Comparison of ENCODE assay signal across 8 cellular contexts in the genomic region with DNA sequence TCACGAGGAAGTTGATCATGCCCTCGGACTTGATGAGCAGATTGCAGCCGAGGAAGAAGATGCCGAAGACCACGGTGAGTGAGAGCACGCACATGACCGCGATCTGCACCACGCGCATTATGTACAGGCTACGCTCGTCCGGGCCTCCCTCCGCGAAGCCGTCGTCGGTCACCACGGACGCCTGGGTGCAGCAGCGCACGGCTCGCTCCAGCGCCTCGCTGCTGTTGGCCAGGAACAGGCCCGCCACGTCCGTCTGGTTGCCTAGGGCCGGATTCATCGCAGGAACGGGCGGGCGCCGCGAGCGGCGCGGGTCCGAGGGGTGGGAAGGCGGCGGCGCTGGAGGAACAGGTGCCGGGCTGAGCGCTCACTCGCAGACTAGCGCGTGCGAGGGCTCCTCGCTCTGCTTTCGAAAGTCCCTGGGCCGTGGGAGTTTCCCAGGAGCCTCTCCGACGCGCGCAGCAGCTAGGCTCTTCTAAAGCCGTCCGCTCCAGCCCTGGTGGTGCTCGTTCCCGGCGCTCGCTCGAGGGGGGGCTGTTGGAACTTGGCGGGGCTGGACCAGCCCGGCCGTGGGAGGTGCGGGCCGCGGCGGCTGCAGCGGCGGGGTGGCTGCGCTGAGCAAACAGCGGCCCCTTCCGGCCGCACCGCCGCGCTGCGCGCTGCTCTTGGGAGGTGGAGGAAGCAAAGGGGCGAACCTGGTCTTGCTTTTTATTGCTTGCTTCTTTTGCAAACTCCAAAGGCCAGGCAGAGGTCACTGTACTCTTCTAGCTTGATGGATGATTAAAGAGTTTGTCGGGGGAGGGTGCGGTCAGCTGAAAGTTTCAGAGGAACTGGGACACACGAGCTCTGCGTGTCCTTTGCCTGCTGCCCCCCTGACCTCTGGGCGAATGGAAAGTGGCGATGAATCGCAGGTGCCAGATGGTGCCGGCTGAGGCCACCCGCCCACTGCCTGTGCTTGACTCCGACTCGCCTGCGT. TPM values are rescaled to one million over a fixed set of nuclear protein-coding genes. Genes with fewer than 3 reads are reported as not detected.
DNase-seq lines count a peak whose midpoint lies in the region; ATAC-seq and TF ChIP-seq lines count a peak whose summit lies in the region.

Gene RPRM, minus strand, starts transcription at position 474 of the 973 bp plus-strand sequence. Its CDS starts 197 bp downstream, at position 277.

- peaks cover 19% of the 10 kb centered on the region for H3K4me1 Mint-ChIP-seq in activated naive CD8-positive, alpha-beta T cell treated with anti-CD3 and anti-CD28 coated beads, Interleukin-2, amount 50 U/mL, for 24 hours

- ATAC-seq in GM21526 (IDR thresholded peaks at IDR 0.05; ENCODE audit: low FRiP score, unreplicated experiment): peak; percentile 95
- ATAC-seq in activated naive CD8-positive, alpha-beta T cell treated with anti-CD3 and anti-CD28 coated beads, Interleukin-2, amount 50 U/mL, for 24 hours: peak; percentile 75

- peak within 1 kb of the TSS; percentile 52 for H3K4me3 Mint-ChIP-seq in activated naive CD8-positive, alpha-beta T cell treated with anti-CD3 and anti-CD28 coated beads, Interleukin-2, amount 50 U/mL, for 24 hours

- H3K9me3 Mint-ChIP-seq in activated naive CD8-positive, alpha-beta T cell treated with anti-CD3 and anti-CD28 coated beads, Interleukin-2, amount 50 U/mL, for 24 hours: no peaks in the 10 kb centered on the region

- peak within 1 kb of the TSS; percentile 27 for H3K27ac Mint-ChIP-seq in activated naive CD8-positive, alpha-beta T cell treated with anti-CD3 and anti-CD28 coated beads, Interleukin-2, amount 50 U/mL, for 24 hours

- DNase-seq in DMS153 (lab: John Stamatoyannopoulos, UW): peak; percentile 92
- DNase-seq in HuH-7.5 (ENCODE audit: low spot score): peak; percentile 75
- DNase-seq in SJSA1 (ENCODE audit: low read depth in 1 of 2, low spot score in 2 of 2): peak; percentile 52 to 57
- DNase-seq in activated naive CD8-positive, alpha-beta T cell treated with anti-CD3 and anti-CD28 coated beads, Interleukin-2, amount 50 U/mL, for 24 hours: peak; percentile 65
- peak; percentile 64 for DNase-seq in left ventricle myocardium inferior
- peak; percentile 55 to 96 (median 74) for DNase-seq in posterior cingulate gyrus

- H3K27ac ChIP-seq in SJSA1: no peak within 1 kb of the TSS
- no peak within 1 kb of the TSS for H3K27ac ChIP-seq in left ventricle myocardium inferior (replicated peaks)
- H3K27ac ChIP-seq in urinary bladder (ENCODE audit: low read depth): no peak within 1 kb of the TSS

- peaks cover 61% of the 10 kb centered on the region for H3K27me3 Mint-ChIP-seq in activated naive CD8-positive, alpha-beta T cell treated with anti-CD3 and anti-CD28 coated beads, Interleukin-2, amount 50 U/mL, for 24 hours

- H3K4me3 ChIP-seq in SJSA1 (peak within 1 kb of the TSS; percentile 22), left ventricle myocardium inferior (peak within 1 kb of the TSS; percentile 68), urinary bladder (ENCODE audit: low read depth, low read length) (peak within 1 kb of the TSS; percentile 60)

- H3K4me1 ChIP-seq in SJSA1 (replicated peaks): peaks cover 11% of the 10 kb centered on the region
- H3K4me1 ChIP-seq in left ventricle myocardium inferior: peaks cover 28% of the 10 kb centered on the region
- peaks cover 1% of the 10 kb centered on the region for H3K4me1 ChIP-seq in urinary bladder (ENCODE audit: insufficient read depth)

- under 1% methylated on average over 93 of the region's 93 CpGs for WGBS in urinary bladder

- H3K27me3 ChIP-seq in SJSA1 (replicated peaks) (peaks cover 41% of the 10 kb centered on the region), left ventricle myocardium inferior (ENCODE audit: low read depth) (peaks cover 100% of the 10 kb centered on the region)

- intact Hi-C loops in left ventricle myocardium inferior (cut with micrococcal nuclease) (no loop called here), posterior cingulate gyrus (cut with DNase I) (loop anchor here (2.0 to 5.0 kb wide), 3 partner anchors 552 to 1301 kb away; partner anchors contain the start of gene STAM2)

- H3K36me3 ChIP-seq in SJSA1 (no peaks in the 10 kb centered on the region), left ventricle myocardium inferior (no peaks in the 10 kb centered on the region), urinary bladder (ENCODE audit: insufficient read depth) (no peaks in the 10 kb centered on the region)

- peaks cover 2% of the 10 kb centered on the region for H3K36me3 Mint-ChIP-seq in activated naive CD8-positive, alpha-beta T cell treated with anti-CD3 and anti-CD28 coated beads, Interleukin-2, amount 50 U/mL, for 24 hours (ENCODE audit: low read depth)

- peak; percentile 88 for TF ChIP-seq CTCF in left ventricle myocardium inferior (IDR thresholded peaks at IDR 0.05; ENCODE audit: borderline replicate concordance)

- no peaks in the 10 kb centered on the region; the same call in 1 of the 2 replicates for H3K9me3 ChIP-seq in SJSA1 (replicated peaks)
- H3K9me3 ChIP-seq in left ventricle myocardium inferior (replicated peaks): no peaks in the 10 kb centered on the region

RNA-seq across cellular contexts. Expression of gene RPRM, which starts in this region (rescaled TPM):
- total RNA-seq in SJSA1 (2014; rRNA removed; shearing (Covaris generic)): not detected in 2 replicates
- total RNA-seq in left ventricle myocardium inferior (not detected), urinary bladder (5.6 TPM)
- 6.2 TPM for polyA plus RNA-seq in urinary bladder

Comparison
In these comparisons a context has a peak if more than half of its experiments do, and no peak if none do; other contexts are left out.
1. Peak in DNase-seq and H3K4me3 ChIP-seq in SJSA1; RNA of the gene not detected or under 1 TPM.
2. Peak in DNase-seq and H3K4me3 ChIP-seq in left ventricle myocardium inferior; RNA of the gene not detected or under 1 TPM.